Comparison of ENCODE assay signal across 1 cellular context in the genomic region with DNA sequence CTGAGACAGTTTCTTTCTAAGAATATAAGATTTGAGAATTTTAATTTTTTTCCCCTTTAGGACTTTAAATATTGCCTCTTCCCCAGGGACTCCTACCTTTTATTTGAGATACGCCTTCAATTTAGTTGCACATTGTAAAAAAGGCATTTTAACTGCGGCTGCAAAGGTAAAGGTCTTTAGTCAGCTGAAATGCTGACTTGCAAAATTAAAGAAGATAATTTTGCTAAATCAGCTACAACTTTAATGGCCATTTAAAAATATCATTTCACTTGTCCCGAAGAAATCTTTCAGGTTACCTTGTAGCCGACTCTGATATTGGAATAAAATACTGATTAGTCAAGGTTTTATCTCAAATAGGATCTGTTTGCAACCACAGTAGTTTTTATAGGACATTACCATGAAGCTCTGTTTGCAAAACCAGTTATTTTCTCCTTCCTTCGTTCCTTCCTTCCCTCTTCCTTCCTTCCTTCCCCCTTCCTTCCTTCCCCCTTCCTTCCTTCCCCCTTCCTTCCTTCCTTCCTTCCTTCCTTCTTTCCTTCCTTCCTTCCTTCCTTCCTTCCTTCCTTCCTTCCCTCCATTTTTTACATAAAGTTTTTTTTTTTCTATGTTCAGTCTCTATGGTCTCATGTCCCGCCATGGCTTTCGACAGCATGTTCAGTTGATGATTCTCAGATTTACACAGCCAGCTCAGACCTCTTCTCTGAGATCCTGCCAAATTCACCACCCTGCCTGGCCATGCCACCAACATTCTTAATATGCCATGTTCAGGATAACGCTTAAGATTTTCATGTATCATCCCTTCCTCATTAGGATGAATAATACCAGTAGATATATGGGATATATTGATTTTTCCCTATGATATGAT.
TF ChIP-seq lines count a peak whose summit lies in the region.

No MANE protein-coding gene starts in this region.

TF ChIP-seq in HepG2, 621 proteins besides CTCF, POLR2A, EP300 and RAD21 (continued from another document):
- TF ChIP-seq, protein P1, sequence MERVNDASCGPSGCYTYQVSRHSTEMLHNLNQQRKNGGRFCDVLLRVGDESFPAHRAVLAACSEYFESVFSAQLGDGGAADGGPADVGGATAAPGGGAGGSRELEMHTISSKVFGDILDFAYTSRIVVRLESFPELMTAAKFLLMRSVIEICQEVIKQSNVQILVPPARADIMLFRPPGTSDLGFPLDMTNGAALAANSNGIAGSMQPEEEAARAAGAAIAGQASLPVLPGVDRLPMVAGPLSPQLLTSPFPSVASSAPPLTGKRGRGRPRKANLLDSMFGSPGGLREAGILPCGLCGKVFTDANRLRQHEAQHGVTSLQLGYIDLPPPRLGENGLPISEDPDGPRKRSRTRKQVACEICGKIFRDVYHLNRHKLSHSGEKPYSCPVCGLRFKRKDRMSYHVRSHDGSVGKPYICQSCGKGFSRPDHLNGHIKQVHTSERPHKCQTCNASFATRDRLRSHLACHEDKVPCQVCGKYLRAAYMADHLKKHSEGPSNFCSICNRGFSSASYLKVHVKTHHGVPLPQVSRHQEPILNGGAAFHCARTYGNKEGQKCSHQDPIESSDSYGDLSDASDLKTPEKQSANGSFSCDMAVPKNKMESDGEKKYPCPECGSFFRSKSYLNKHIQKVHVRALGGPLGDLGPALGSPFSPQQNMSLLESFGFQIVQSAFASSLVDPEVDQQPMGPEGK (CRISPR knock-in tag; IDR thresholded peaks at IDR 0.05): no peak
- TF ChIP-seq ZSCAN20 (CRISPR knock-in tag; IDR thresholded peaks at IDR 0.05; ENCODE audit: borderline replicate concordance) (no peak), MAFF (IDR thresholded peaks at IDR 0.05; ENCODE audit: low read depth, low read length) (peak; percentile 91), ZNF644 (CRISPR knock-in tag; IDR thresholded peaks at IDR 0.05; ENCODE audit: low read depth) (no peak), HIC2 (CRISPR knock-in tag; IDR thresholded peaks at IDR 0.05; ENCODE audit: low read depth) (no peak), HNRNPL (IDR thresholded peaks at IDR 0.05; ENCODE audit: low read depth, low read length) (no peak), HOXA7 (CRISPR knock-in tag; IDR thresholded peaks at IDR 0.05) (no peak), ZNF12 (CRISPR knock-in tag; IDR thresholded peaks at IDR 0.05) (no peak), HNRNPK (IDR thresholded peaks at IDR 0.05; ENCODE audit: low read depth, low read length, poor library complexity, severe bottlenecking) (peak; percentile 78), FOXK1 (CRISPR knock-in tag; IDR thresholded peaks at IDR 0.05; ENCODE audit: borderline replicate concordance, low read depth) (no peak), ATM (IDR thresholded peaks at IDR 0.05; ENCODE audit: borderline replicate concordance) (no peak), ZNF557 (CRISPR knock-in tag; IDR thresholded peaks at IDR 0.05) (no peak), CBX1 (IDR thresholded peaks at IDR 0.05; ENCODE audit: low read depth) (no peak), SNAPC2 (CRISPR knock-in tag; IDR thresholded peaks at IDR 0.05) (no peak), ZNF232 (CRISPR knock-in tag; IDR thresholded peaks at IDR 0.05; ENCODE audit: borderline replicate concordance) (no peak), ZMYM3 (CRISPR knock-in tag; IDR thresholded peaks at IDR 0.05) (no peak), ZNF329 (CRISPR knock-in tag; IDR thresholded peaks at IDR 0.05; ENCODE audit: low read depth) (no peak), ATF1 (CRISPR knock-in tag; IDR thresholded peaks at IDR 0.05) (no peak)
- TF ChIP-seq, protein P2, sequence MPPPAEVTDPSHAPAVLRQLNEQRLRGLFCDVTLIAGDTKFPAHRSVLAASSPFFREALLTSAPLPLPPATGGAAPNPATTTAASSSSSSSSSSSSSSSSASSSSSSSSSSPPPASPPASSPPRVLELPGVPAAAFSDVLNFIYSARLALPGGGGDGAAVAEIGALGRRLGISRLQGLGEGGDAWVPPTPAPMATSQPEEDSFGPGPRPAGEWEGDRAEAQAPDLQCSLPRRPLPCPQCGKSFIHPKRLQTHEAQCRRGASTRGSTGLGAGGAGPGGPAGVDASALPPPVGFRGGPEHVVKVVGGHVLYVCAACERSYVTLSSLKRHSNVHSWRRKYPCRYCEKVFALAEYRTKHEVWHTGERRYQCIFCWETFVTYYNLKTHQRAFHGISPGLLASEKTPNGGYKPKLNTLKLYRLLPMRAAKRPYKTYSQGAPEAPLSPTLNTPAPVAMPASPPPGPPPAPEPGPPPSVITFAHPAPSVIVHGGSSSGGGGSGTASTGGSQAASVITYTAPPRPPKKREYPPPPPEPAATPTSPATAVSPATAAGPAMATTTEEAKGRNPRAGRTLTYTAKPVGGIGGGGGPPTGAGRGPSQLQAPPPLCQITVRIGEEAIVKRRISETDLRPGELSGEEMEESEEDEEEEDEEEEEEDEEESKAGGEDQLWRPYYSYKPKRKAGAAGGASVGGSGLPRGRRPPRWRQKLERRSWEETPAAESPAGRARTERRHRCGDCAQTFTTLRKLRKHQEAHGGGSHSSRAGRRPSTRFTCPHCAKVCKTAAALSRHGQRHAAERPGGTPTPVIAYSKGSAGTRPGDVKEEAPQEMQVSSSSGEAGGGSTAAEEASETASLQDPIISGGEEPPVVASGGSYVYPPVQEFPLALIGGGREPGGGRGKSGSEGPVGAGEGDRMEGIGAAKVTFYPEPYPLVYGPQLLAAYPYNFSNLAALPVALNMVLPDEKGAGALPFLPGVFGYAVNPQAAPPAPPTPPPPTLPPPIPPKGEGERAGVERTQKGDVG (CRISPR knock-in tag; IDR thresholded peaks at IDR 0.05; ENCODE audit: borderline replicate concordance): no peak
- TF ChIP-seq, protein P3, sequence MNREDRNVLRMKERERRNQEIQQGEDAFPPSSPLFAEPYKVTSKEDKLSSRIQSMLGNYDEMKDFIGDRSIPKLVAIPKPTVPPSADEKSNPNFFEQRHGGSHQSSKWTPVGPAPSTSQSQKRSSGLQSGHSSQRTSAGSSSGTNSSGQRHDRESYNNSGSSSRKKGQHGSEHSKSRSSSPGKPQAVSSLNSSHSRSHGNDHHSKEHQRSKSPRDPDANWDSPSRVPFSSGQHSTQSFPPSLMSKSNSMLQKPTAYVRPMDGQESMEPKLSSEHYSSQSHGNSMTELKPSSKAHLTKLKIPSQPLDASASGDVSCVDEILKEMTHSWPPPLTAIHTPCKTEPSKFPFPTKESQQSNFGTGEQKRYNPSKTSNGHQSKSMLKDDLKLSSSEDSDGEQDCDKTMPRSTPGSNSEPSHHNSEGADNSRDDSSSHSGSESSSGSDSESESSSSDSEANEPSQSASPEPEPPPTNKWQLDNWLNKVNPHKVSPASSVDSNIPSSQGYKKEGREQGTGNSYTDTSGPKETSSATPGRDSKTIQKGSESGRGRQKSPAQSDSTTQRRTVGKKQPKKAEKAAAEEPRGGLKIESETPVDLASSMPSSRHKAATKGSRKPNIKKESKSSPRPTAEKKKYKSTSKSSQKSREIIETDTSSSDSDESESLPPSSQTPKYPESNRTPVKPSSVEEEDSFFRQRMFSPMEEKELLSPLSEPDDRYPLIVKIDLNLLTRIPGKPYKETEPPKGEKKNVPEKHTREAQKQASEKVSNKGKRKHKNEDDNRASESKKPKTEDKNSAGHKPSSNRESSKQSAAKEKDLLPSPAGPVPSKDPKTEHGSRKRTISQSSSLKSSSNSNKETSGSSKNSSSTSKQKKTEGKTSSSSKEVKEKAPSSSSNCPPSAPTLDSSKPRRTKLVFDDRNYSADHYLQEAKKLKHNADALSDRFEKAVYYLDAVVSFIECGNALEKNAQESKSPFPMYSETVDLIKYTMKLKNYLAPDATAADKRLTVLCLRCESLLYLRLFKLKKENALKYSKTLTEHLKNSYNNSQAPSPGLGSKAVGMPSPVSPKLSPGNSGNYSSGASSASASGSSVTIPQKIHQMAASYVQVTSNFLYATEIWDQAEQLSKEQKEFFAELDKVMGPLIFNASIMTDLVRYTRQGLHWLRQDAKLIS (CRISPR knock-in tag; IDR thresholded peaks at IDR 0.05): no peak
- TF ChIP-seq, protein P4, sequence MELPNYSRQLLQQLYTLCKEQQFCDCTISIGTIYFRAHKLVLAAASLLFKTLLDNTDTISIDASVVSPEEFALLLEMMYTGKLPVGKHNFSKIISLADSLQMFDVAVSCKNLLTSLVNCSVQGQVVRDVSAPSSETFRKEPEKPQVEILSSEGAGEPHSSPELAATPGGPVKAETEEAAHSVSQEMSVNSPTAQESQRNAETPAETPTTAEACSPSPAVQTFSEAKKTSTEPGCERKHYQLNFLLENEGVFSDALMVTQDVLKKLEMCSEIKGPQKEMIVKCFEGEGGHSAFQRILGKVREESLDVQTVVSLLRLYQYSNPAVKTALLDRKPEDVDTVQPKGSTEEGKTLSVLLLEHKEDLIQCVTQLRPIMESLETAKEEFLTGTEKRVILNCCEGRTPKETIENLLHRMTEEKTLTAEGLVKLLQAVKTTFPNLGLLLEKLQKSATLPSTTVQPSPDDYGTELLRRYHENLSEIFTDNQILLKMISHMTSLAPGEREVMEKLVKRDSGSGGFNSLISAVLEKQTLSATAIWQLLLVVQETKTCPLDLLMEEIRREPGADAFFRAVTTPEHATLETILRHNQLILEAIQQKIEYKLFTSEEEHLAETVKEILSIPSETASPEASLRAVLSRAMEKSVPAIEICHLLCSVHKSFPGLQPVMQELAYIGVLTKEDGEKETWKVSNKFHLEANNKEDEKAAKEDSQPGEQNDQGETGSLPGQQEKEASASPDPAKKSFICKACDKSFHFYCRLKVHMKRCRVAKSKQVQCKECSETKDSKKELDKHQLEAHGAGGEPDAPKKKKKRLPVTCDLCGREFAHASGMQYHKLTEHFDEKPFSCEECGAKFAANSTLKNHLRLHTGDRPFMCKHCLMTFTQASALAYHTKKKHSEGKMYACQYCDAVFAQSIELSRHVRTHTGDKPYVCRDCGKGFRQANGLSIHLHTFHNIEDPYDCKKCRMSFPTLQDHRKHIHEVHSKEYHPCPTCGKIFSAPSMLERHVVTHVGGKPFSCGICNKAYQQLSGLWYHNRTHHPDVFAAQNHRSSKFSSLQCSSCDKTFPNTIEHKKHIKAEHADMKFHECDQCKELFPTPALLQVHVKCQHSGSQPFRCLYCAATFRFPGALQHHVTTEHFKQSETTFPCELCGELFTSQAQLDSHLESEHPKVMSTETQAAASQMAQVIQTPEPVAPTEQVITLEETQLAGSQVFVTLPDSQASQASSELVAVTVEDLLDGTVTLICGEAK (IDR thresholded peaks at IDR 0.05): no peak
- TF ChIP-seq, protein P4 (CRISPR knock-in tag; IDR thresholded peaks at IDR 0.05): no peak
